In genomic region chr18:3062798-3063563, GRCh38 we compare ENCODE assay signal across 9 cellular contexts. TPM values are rescaled to one million over a fixed set of nuclear protein-coding genes. Genes with fewer than 3 reads are reported as not detected.
DNase-seq lines count a peak whose midpoint lies in the region; ATAC-seq and TF ChIP-seq lines count a peak whose summit lies in the region.
"Had no signal": no experiment of that assay in that cellular context is flagged by ENCODE, and none has a peak within 500 bp of the region (broad histone marks: within the 10 kb centered on the region; RNA-seq: fewer than 3 reads in every experiment).

No MANE protein-coding gene starts in this region.

- intact Hi-C loops in lower leg skin (cut with DNase I; ENCODE audit: low total_unique reads), result loop anchor here (10.0 kb wide), 1 partner anchor 128 kb away; no protein-coding TSS in a partner anchor

- no peak for TF ChIP-seq CTCF in lower leg skin (IDR thresholded peaks at IDR 0.05)

- ATAC-seq in activated CD4-positive, CD25-positive, alpha-beta regulatory T cell treated with anti-CD3 and anti-CD28 coated beads, Interleukin-2, amount 50 U/mL, for 24 hours, result peak; percentile 36 to 40
- ATAC-seq in central memory CD8-positive, alpha-beta T cell (replicated peaks; ENCODE audit: extremely low read depth, poor library complexity, severe bottlenecking), result no peak
- ATAC-seq in GM19328 (IDR thresholded peaks at IDR 0.05; ENCODE audit: unreplicated experiment), result no peak

- 32 to 37% methylated on average over 16 of the region's 16 CpGs for WGBS in lower leg skin, 2 donors

- no peak overlapping the region for H3K4me3 ChIP-seq in lower leg skin (ENCODE audit: low read depth, poor library complexity, severe bottlenecking)
- H3K4me3 ChIP-seq: skin epidermis had no signal

- no peak for TF ChIP-seq POLR2A in lower leg skin (IDR thresholded peaks at IDR 0.05)

- peak overlapping the region; percentile 60 for H3K4me3 Mint-ChIP-seq in central memory CD8-positive, alpha-beta T cell

- H3K9me3 Mint-ChIP-seq in central memory CD8-positive, alpha-beta T cell, result no peaks in the 10 kb centered on the region

- no peaks in the 10 kb centered on the region for H3K27me3 Mint-ChIP-seq in central memory CD8-positive, alpha-beta T cell

- peaks cover 61% of the 10 kb centered on the region for H3K4me1 Mint-ChIP-seq in central memory CD8-positive, alpha-beta T cell

- peak overlapping the region; percentile 84 for H3K27ac Mint-ChIP-seq in central memory CD8-positive, alpha-beta T cell (ENCODE audit: low read depth)

- DNase-seq in activated gamma-delta T cell treated with Interleukin-2 at 50 U/mL for 16 hours, result peak; percentile 66
- no peak for DNase-seq in activated gamma-delta T cell (lab: John Stamatoyannopoulos, UW)
- DNase-seq in NAMALWA (ENCODE audit: low spot score), result peak; percentile 74
- DNase-seq in central memory CD8-positive, alpha-beta T cell (ENCODE audit: low spot score in 2 of 2), result peak; percentile 41 to 43
- peak; percentile 37 to 91 for DNase-seq in lower leg skin (ENCODE audit: low spot score in 2 of 2)
- peak; percentile 50 to 71 (median 52) for DNase-seq in stimulated activated CD4-positive, alpha-beta T cell treated with anti-CD3 and anti-CD28 coated beads, TNF-alpha, amount 100 ng/mL, for 48 hours (ENCODE audit: low read depth in 3 of 3)

- H3K36me3 Mint-ChIP-seq in central memory CD8-positive, alpha-beta T cell (ENCODE audit: insufficient read depth), result peaks cover 21% of the 10 kb centered on the region

RNA-seq across cellular contexts. Expression of gene LPIN2, which starts 50.0 kb away (rescaled TPM):
- total RNA-seq in lower leg skin, result 1 to 10 TPM; 4.2 to 8.6 (median 6.7) TPM

Comparison
In these comparisons a context has a peak if more than half of its experiments do, and no peak if none do; other contexts are left out.
1. ATAC-seq: peak in activated CD4-positive, CD25-positive, alpha-beta regulatory T cell treated with anti-CD3 and anti-CD28 coated beads, Interleukin-2, amount 50 U/mL, for 24 hours (2 of 2); none in central memory CD8-positive, alpha-beta T cell (single experiment) and GM19328 (single experiment).